8 cellular contexts compared by ENCODE assay signal in the genomic region with DNA sequence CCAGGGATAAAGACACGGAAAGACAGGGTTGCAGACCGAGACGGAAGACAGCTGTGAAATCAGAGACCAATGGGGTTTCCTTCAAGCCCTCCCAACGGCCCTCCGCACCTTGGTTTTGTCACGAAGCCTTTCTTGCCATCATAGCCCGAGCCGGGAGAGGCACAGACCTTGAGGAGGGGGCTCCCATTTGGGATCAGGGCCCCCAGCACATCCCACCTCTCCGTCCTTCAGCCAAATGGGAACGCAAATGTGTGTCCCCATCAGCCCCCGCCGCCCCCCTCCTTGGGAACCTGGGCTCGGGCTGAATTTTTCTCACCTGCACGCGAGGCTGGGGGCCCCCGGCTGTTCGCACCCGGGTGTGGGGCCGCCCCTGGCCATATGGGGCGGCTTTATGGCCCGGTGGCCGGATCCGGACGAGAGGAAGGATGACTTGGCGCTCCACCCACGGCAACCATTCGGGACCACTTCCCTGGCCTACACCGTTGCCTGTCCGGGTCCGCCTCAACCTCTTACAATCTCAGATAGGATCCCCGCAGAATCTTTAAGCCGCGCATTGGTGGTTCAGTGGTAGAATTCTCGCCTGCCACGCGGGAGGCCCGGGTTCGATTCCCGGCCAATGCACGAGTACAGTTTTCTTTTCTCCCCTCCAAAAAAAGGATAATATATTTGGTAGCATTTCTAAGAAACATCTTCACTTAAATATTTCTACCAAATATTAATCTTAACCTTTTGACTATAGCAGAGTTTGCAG. TPM values are rescaled to one million over a fixed set of nuclear protein-coding genes. Genes with fewer than 3 reads are reported as not detected.
A peak's percentile ranks its signal among the peaks of the same experiment; 100 is the strongest.
DNase-seq lines count a peak whose midpoint lies in the region; ATAC-seq and TF ChIP-seq lines count a peak whose summit lies in the region.

No MANE protein-coding gene starts in this region.

- peaks cover 53% of the 10 kb centered on the region for H3K27me3 Mint-ChIP-seq in T-helper 1 cell treated with Interleukin-12 subunit alpha and Interleukin-12 subunit beta and Interleukin-4 antibody, amounts not matched to agents 30 μg/mL and 1 μg/mL, for 36 hours (ENCODE audit: low read depth)

- H3K4me1 ChIP-seq in Karpas-422 (ENCODE audit: low read length) (peaks cover 65% of the 10 kb centered on the region), adipocyte (ENCODE audit: control insufficient read depth, insufficient read depth, low read length) (peaks cover 48% of the 10 kb centered on the region), prostate gland (replicated peaks) (peaks cover 4% of the 10 kb centered on the region), urinary bladder (ENCODE audit: insufficient read depth) (peaks cover 3% of the 10 kb centered on the region)

- peak overlapping the region; percentile 92 for H3K4me3 ChIP-seq in Karpas-422 (ENCODE audit: low read length)
- H3K4me3 ChIP-seq in adipocyte (ENCODE audit: low read length), result peak overlapping the region; percentile 86
- peak overlapping the region; percentile 51 to 65 for H3K4me3 ChIP-seq in prostate gland
- H3K4me3 ChIP-seq in urinary bladder (ENCODE audit: low read depth, low read length), result peak overlapping the region; percentile 58

- WGBS in prostate gland, result 1% methylated on average over 31 of the region's 40 CpGs
- under 1% methylated on average over 40 of the region's 40 CpGs for WGBS in urinary bladder

- intact Hi-C loops in left ventricle myocardium superior (cut with micrococcal nuclease) (no loop called here), prostate gland (cut with DNase I) (no loop called here)

- H3K36me3 Mint-ChIP-seq in T-helper 1 cell treated with Interleukin-12 subunit alpha and Interleukin-12 subunit beta and Interleukin-4 antibody, amounts not matched to agents 30 μg/mL and 1 μg/mL, for 36 hours (ENCODE audit: low read depth), result peaks cover 7% of the 10 kb centered on the region

- peak overlapping the region; percentile 100 for H3K4me2 ChIP-seq in Karpas-422 (ENCODE audit: low read depth, low read length, poor library complexity, severe bottlenecking)

- TF ChIP-seq POLR2A in prostate gland (IDR thresholded peaks at IDR 0.05), result no peak

- H3K79me2 ChIP-seq in Karpas-422 (ENCODE audit: low read length), result no peaks in the 10 kb centered on the region

- H2AFZ ChIP-seq in Karpas-422 (ENCODE audit: low read length), result peak overlapping the region; percentile 98; the same call in 1 of the 2 replicates

- H3K9me3 Mint-ChIP-seq in T-helper 1 cell treated with Interleukin-12 subunit alpha and Interleukin-12 subunit beta and Interleukin-4 antibody, amounts not matched to agents 30 μg/mL and 1 μg/mL, for 36 hours, result no peaks in the 10 kb centered on the region

- no peaks in the 10 kb centered on the region for H3K9me3 ChIP-seq in Karpas-422 (ENCODE audit: low read length)
- no peaks in the 10 kb centered on the region for H3K9me3 ChIP-seq in adipocyte (ENCODE audit: control insufficient read depth, low read length)
- no peaks in the 10 kb centered on the region for H3K9me3 ChIP-seq in prostate gland

- no peaks in the 10 kb centered on the region for H3K27me3 ChIP-seq in Karpas-422 (ENCODE audit: low read length)
- peaks cover 10% of the 10 kb centered on the region for H3K27me3 ChIP-seq in adipocyte (replicated peaks; ENCODE audit: control insufficient read depth, insufficient read depth, low read length)
- H3K27me3 ChIP-seq in prostate gland (replicated peaks; ENCODE audit: insufficient read depth), result no peaks in the 10 kb centered on the region

- H3K9me2 ChIP-seq in Karpas-422 (replicated peaks; ENCODE audit: insufficient read depth, low read length), result no peaks in the 10 kb centered on the region

- H3K9ac ChIP-seq in Karpas-422 (ENCODE audit: low read length) (peak overlapping the region; percentile 91), adipocyte (ENCODE audit: low read length) (peak overlapping the region; percentile 70)

- H3K4me3 Mint-ChIP-seq in T-helper 1 cell treated with Interleukin-12 subunit alpha and Interleukin-12 subunit beta and Interleukin-4 antibody, amounts not matched to agents 30 μg/mL and 1 μg/mL, for 36 hours, result peak overlapping the region; percentile 92

- H3K27ac ChIP-seq in Karpas-422 (ENCODE audit: low read length) (peak overlapping the region; percentile 60), prostate gland (peak overlapping the region; percentile 84 to 87), urinary bladder (ENCODE audit: low read depth) (no peak overlapping the region)

- no peak for TF ChIP-seq CTCF in prostate gland (IDR thresholded peaks at IDR 0.05)

- ATAC-seq in left ventricle myocardium superior (peak; percentile 41), HG03196 (IDR thresholded peaks at IDR 0.05; ENCODE audit: unreplicated experiment) (no peak)

- peak overlapping the region; percentile 80 for H3K27ac Mint-ChIP-seq in T-helper 1 cell treated with Interleukin-12 subunit alpha and Interleukin-12 subunit beta and Interleukin-4 antibody, amounts not matched to agents 30 μg/mL and 1 μg/mL, for 36 hours

- DNase-seq in Daoy (ENCODE audit: low read depth), result peak; percentile 75
- peak; percentile 94 for DNase-seq in Karpas-422
- DNase-seq in adipocyte (ENCODE audit: low read depth), result peak; percentile 83
- DNase-seq in left ventricle myocardium superior, result peak; percentile 78
- peak; percentile 80 for DNase-seq in prostate gland (ENCODE audit: low spot score)

- H3K36me3 ChIP-seq in Karpas-422 (ENCODE audit: insufficient read depth, low read length) (no peaks in the 10 kb centered on the region), adipocyte (ENCODE audit: control insufficient read depth, insufficient read depth, low read length, severe bottlenecking) (no peaks in the 10 kb centered on the region), prostate gland (no peaks in the 10 kb centered on the region), urinary bladder (ENCODE audit: insufficient read depth) (no peaks in the 10 kb centered on the region)

- H3K4me1 Mint-ChIP-seq in T-helper 1 cell treated with Interleukin-12 subunit alpha and Interleukin-12 subunit beta and Interleukin-4 antibody, amounts not matched to agents 30 μg/mL and 1 μg/mL, for 36 hours (ENCODE audit: low read depth), result peaks cover 44% of the 10 kb centered on the region

- no peaks in the 10 kb centered on the region for H4K20me1 ChIP-seq in Karpas-422 (ENCODE audit: insufficient read depth, low read depth, low read length)

RNA-seq across cellular contexts. Expression of a gene that starts 1.5 kb away (rescaled TPM):
- total RNA-seq in Daoy (2014; rRNA removed; shearing (Covaris generic)), result 0.40 and 0.92 TPM in 2 replicates
- total RNA-seq in Karpas-422 (2014; rRNA removed; shearing (Covaris generic); ENCODE audit: low replicate concordance), result 0.37 and 2.1 TPM in 2 replicates
- total RNA-seq in left ventricle myocardium superior (not detected), prostate gland (under 1 TPM in 1 of 2 donors, not detected in 1; 0.34 TPM), urinary bladder (not detected)
- 0.24 TPM for polyA plus RNA-seq in urinary bladder

RNA-seq across cellular contexts. Expression of a gene that starts 7.1 kb away (rescaled TPM):
- 0.03 TPM in 1 of 2 replicates, not detected in the other for total RNA-seq in Daoy (2014; rRNA removed; shearing (Covaris generic))
- total RNA-seq in Karpas-422 (2014; rRNA removed; shearing (Covaris generic); ENCODE audit: low replicate concordance), result 0.18 TPM in 1 of 2 replicates, not detected in the other
- total RNA-seq in left ventricle myocardium superior (not detected), prostate gland (1 to 10 TPM in 1 of 2 donors, not detected in 1; 2.4 TPM), urinary bladder (not detected)
- not detected for polyA plus RNA-seq in urinary bladder

RNA-seq across cellular contexts. Expression of a gene that starts 26.8 kb away (rescaled TPM):
- 0.74 and 1.9 TPM in 2 replicates for total RNA-seq in Daoy (2014; rRNA removed; shearing (Covaris generic))
- 12.7 and 24.0 TPM in 2 replicates for total RNA-seq in Karpas-422 (2014; rRNA removed; shearing (Covaris generic); ENCODE audit: low replicate concordance)
- total RNA-seq in left ventricle myocardium superior (126 TPM), prostate gland (100 to 1,000 TPM; 119 to 142 TPM), urinary bladder (29.9 TPM)
- 183 TPM for polyA plus RNA-seq in urinary bladder

RNA-seq across cellular contexts. Expression of a gene that starts 37.4 kb away (rescaled TPM):
- 2.7 and 3.5 TPM in 2 replicates for total RNA-seq in Daoy (2014; rRNA removed; shearing (Covaris generic))
- 24.5 and 47.7 TPM in 2 replicates for total RNA-seq in Karpas-422 (2014; rRNA removed; shearing (Covaris generic); ENCODE audit: low replicate concordance)
- total RNA-seq in left ventricle myocardium superior, result 62.3 TPM
- total RNA-seq in prostate gland, result 10 to 100 TPM; 34.2 to 65.2 TPM
- total RNA-seq in urinary bladder, result 12.1 TPM
- 81.4 TPM for polyA plus RNA-seq in urinary bladder

RNA-seq across cellular contexts. Expression of a gene that starts 37.9 kb away (rescaled TPM):
- not detected in 2 replicates for total RNA-seq in Daoy (2014; rRNA removed; shearing (Covaris generic))
- total RNA-seq in Karpas-422 (2014; rRNA removed; shearing (Covaris generic); ENCODE audit: low replicate concordance), result 0.22 and 1.5 TPM in 2 replicates
- total RNA-seq in left ventricle myocardium superior (not detected), prostate gland (under 1 TPM; 0.18 to 0.40 TPM), urinary bladder (0.11 TPM)
- polyA plus RNA-seq in urinary bladder, result not detected
